8 cellular contexts compared by ENCODE assay signal in the genomic region with DNA sequence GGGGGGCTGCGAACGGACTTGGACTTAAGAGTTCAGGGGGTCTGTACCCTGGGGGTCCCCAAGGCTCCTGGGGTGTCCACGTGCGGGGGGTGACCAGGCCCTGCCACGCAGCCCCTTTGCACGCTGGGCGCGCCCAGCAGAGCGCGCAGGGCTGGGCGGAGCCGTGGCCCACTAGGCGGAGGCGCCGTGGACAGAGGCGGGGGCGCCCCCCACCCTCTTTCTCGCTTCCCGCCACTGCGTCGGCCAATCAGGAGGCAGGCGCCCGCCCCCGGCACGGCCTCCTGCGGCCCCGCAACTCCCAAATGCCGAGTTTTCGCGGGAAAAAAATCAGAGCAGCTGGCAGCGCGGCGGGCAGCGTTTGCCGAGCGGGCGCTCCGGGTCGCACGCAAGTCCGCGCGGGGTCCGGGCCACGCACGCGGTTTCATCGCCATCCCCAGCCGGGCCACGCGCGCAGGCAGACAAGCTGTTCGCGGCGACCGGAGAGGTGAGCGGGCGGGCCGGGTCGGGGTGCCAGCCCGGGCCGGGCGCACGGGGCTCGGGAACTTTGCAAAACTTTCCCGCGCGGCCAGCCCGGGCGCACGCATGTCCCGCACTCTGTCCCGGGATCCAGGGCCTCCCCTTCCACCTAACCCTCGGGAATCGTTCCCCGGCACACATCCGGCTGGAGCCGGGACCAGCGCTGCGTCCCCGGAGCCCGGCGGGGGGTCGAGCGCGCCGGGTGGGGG. TPM values are rescaled to one million over a fixed set of nuclear protein-coding genes. Genes with fewer than 3 reads are reported as not detected.
A peak's percentile ranks its signal among the peaks of the same experiment; 100 is the strongest.
DNase-seq lines count a peak whose midpoint lies in the region; ATAC-seq, FAIRE-seq and TF ChIP-seq lines count a peak whose summit lies in the region.

UHRF1 (plus strand) TSS at position 330 of the 725 bp plus-strand sequence. CDS start 1,385 bp downstream, outside the sequence.

- H2AFZ ChIP-seq in HepG2 (ENCODE audit: low read length): no peak within 1 kb of the TSS

- ATAC-seq in heart right ventricle: peak in 2 of 8 donors; percentile 4 to 37
- no peak for ATAC-seq in left ventricle myocardium superior
- ATAC-seq in HG03460 (IDR thresholded peaks at IDR 0.05; ENCODE audit: unreplicated experiment): peak; percentile 31
- peak; percentile 51 for ATAC-seq in HepG2
- ATAC-seq in GM18520 (IDR thresholded peaks at IDR 0.05; ENCODE audit: unreplicated experiment): no peak

- CTCF ChIA-PET in HepG2 (lab: Yijun Ruan, JAX; ENCODE audit: low intra/inter-chr PET ratio, low total read pairs): no interaction called here

- H3K27ac ChIP-seq in heart right ventricle (peak within 1 kb of the TSS in 1 of 10 donors; percentile 73), HepG2 (ENCODE audit: extremely low read length, insufficient read depth, low read length) (peak within 1 kb of the TSS; percentile 88)

- peaks cover 40% of the 10 kb centered on the region for H3K79me2 ChIP-seq in HepG2 (ENCODE audit: insufficient read depth, low read length)

- H3K36me3 ChIP-seq in heart right ventricle (peaks cover 0 to 7% (median 0%) of the 10 kb centered on the region in 9 donors), HepG2 (replicated peaks in 1 of 2; ENCODE audit: control insufficient read depth in 1 of 2, insufficient read depth in 2 of 2, low read length in 2 of 2) (peaks cover 0 to 16% of the 10 kb centered on the region in 2 experiments; a peak in 3 of 5 replicates)

- no peak for FAIRE-seq in HepG2 (lab: Jason Lieb, UNC)

- POLR2A ChIA-PET in HepG2 (lab: Yijun Ruan, JAX): no interaction called here

- in situ Hi-C loops in astrocyte of the cerebellum (cut with HindIII; ENCODE audit: low sequenced_read_pairs): no loop called here
- in situ Hi-C loops in HepG2 (cut with HindIII; ENCODE audit: extremely low pct_ligation_motif_present, low pct_unique_long_range_greater_than_20kb): no loop called here

- WGBS in heart right ventricle, 2 donors: 2% methylated on average over 80 to 87 of the region's 87 CpGs
- 0% methylated on average over 5 of the region's 87 CpGs for WGBS in HepG2 (ENCODE audit: low lambda C conversion rate)

- peaks cover 4 to 52% (median 25%) of the 10 kb centered on the region in 9 donors for H3K4me1 ChIP-seq in heart right ventricle
- peaks cover 78% of the 10 kb centered on the region for H3K4me1 ChIP-seq in HepG2 (ENCODE audit: insufficient read depth, low read length)

- intact Hi-C loops in heart right ventricle (cut with DNase I) (no loop called here), left ventricle myocardium superior (cut with micrococcal nuclease) (no loop called here), HepG2 (cut with micrococcal nuclease; ENCODE audit: unreplicated experiment) (no loop called here)

- H3K9me3 ChIP-seq in heart right ventricle (no peaks in the 10 kb centered on the region), HepG2 (ENCODE audit: low read length) (no peaks in the 10 kb centered on the region)

- TF ChIP-seq POLR2A in HepG2 (IDR thresholded peaks at IDR 0.05; ENCODE audit: insufficient read depth in 1 of 2, low read depth in 2 of 2, low read length in 2 of 2): peak; percentile 65 to 70

- H3K27me3 ChIP-seq in heart right ventricle (peaks cover 0 to 11% (median 4%) of the 10 kb centered on the region in 7 donors), HepG2 (ENCODE audit: control insufficient read depth in 1 of 2, insufficient read depth in 2 of 2, low read length in 2 of 2) (no peaks in the 10 kb centered on the region)

- H3K4me3 ChIP-seq in heart right ventricle (peak within 1 kb of the TSS; percentile 41 to 93 (median 69)), astrocyte of the cerebellum (ENCODE audit: low read depth, low read length) (peak within 1 kb of the TSS; percentile 56), HepG2 (replicated peaks in 1 of 3; ENCODE audit: insufficient read depth in 1 of 3, low read depth in 2 of 3, low read length in 3 of 3) (peak within 1 kb of the TSS; percentile 70 to 79 (median 79))

- H3K9ac ChIP-seq in HepG2 (ENCODE audit: insufficient read depth, low read depth, low read length): peak within 1 kb of the TSS; percentile 68

- no peak for DNase-seq in heart right ventricle
- no peak for DNase-seq in left ventricle myocardium superior
- peak; percentile 75 for DNase-seq in OCI-M1 (lab: John Stamatoyannopoulos, UW)
- DNase-seq in astrocyte of the cerebellum (ENCODE audit: low read depth): no peak
- peak; percentile 58 for DNase-seq in HepG2 (ENCODE audit: low spot score)
- DNase-seq in stimulated activated CD8-positive, alpha-beta memory T cell treated with anti-CD3 and anti-CD28 coated beads, Interleukin-4, amount 100 ng/mL, for 48 hours: peak; percentile 87

- no TSS peak for BruUV-seq in HepG2 (replicated peaks; lab: Mats Ljungman, UMichigan)

- peak; percentile 34; the same call in 1 of the 2 replicates for TF ChIP-seq RAD21 in HepG2 (CRISPR knock-in tag; IDR thresholded peaks at IDR 0.05)

- TF ChIP-seq EP300 in HepG2 (IDR thresholded peaks at IDR 0.05; ENCODE audit: low read depth in 2 of 2, low read length in 2 of 2) (no peak), HepG2 (CRISPR knock-in tag; IDR thresholded peaks at IDR 0.05; ENCODE audit: borderline replicate concordance) (no peak)

- H4K20me1 ChIP-seq in HepG2 (ENCODE audit: insufficient read depth, low read length): 0 out of 2 replicates have a peak, but pooled peaks cover 2% of the 10 kb centered on the region

- TF ChIP-seq CTCF in heart right ventricle (IDR thresholded peaks at IDR 0.05) (no peak), astrocyte of the cerebellum (IDR thresholded peaks at IDR 0.05; ENCODE audit: low read depth, low read length, missing control alignments) (no peak), HepG2 (CRISPR knock-in tag; IDR thresholded peaks at IDR 0.05) (no peak)

- peak within 1 kb of the TSS; percentile 85 for H3K4me2 ChIP-seq in HepG2 (ENCODE audit: low read depth, low read length)

TF ChIP-seq in HepG2, 621 proteins besides CTCF, POLR2A, EP300 and RAD21 (continues in another document):
- peak; percentile 50 for TF ChIP-seq POLR2AphosphoS5 (IDR thresholded peaks at IDR 0.05; ENCODE audit: low read depth, low read length)
- TF ChIP-seq ZNF331 (CRISPR knock-in tag; IDR thresholded peaks at IDR 0.05): peak; percentile 16; the same call in 1 of the 2 replicates
- TF ChIP-seq BHLHE40 (IDR thresholded peaks at IDR 0.05; ENCODE audit: low read length): no peak
- peak; percentile 4 for TF ChIP-seq CBX1 (IDR thresholded peaks at IDR 0.05; ENCODE audit: low read depth)
- TF ChIP-seq, protein P1, sequence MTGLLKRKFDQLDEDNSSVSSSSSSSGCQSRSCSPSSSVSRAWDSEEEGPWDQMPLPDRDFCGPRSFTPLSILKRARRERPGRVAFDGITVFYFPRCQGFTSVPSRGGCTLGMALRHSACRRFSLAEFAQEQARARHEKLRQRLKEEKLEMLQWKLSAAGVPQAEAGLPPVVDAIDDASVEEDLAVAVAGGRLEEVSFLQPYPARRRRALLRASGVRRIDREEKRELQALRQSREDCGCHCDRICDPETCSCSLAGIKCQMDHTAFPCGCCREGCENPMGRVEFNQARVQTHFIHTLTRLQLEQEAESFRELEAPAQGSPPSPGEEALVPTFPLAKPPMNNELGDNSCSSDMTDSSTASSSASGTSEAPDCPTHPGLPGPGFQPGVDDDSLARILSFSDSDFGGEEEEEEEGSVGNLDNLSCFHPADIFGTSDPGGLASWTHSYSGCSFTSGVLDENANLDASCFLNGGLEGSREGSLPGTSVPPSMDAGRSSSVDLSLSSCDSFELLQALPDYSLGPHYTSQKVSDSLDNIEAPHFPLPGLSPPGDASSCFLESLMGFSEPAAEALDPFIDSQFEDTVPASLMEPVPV (CRISPR knock-in tag; IDR thresholded peaks at IDR 0.05): 0 out of 2 replicates have a peak, but pooled peaks have one; percentile 32
- peak; percentile 74; the same call in 1 of the 2 replicates for TF ChIP-seq NRL (CRISPR knock-in tag; IDR thresholded peaks at IDR 0.05; ENCODE audit: borderline replicate concordance)
- TF ChIP-seq ZNF761 (CRISPR knock-in tag; conservative IDR thresholded peaks at IDR 0.05): 0 out of 2 replicates have a peak, but pooled peaks have one; percentile 61
- peak; percentile 76; the same call in 1 of the 2 replicates for TF ChIP-seq ZFAT (CRISPR knock-in tag; conservative IDR thresholded peaks at IDR 0.05)
- TF ChIP-seq, protein P2, sequence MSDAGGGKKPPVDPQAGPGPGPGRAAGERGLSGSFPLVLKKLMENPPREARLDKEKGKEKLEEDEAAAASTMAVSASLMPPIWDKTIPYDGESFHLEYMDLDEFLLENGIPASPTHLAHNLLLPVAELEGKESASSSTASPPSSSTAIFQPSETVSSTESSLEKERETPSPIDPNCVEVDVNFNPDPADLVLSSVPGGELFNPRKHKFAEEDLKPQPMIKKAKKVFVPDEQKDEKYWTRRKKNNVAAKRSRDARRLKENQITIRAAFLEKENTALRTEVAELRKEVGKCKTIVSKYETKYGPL (CRISPR knock-in tag; IDR thresholded peaks at IDR 0.05): 0 out of 2 replicates have a peak, but pooled peaks have one; percentile 15
- TF ChIP-seq CC2D1A (CRISPR knock-in tag; IDR thresholded peaks at IDR 0.05): no peak

RNA-seq across cellular contexts. Expression of gene UHRF1, which starts in this region (rescaled TPM):
- total RNA-seq in heart right ventricle: 1 to 10 TPM in 5 of 10 donors, under 1 TPM in 5; 0.35 to 6.2 (median 1.1) TPM
- polyA plus RNA-seq in heart right ventricle: under 1 TPM; 0.39 to 0.44 TPM
- 1.5 TPM for total RNA-seq in left ventricle myocardium superior
- 77.7 and 78.4 TPM in 2 replicates for total RNA-seq in HepG2 (2016; rRNA removed; fragmentation: Illumina TruSeq; extraction: Trizol)
- total RNA-seq in HepG2 (2016; cell fraction: cytosol; rRNA removed; fragmentation: Illumina TruSeq; extraction: Trizol; ENCODE audit: low read depth): 3.9 and 6.2 TPM in 2 replicates
- total RNA-seq in HepG2 (2016; cell fraction: insoluble cytoplasmic fraction; rRNA removed; fragmentation: Illumina TruSeq; extraction: Trizol): 67.8 and 81.6 TPM in 2 replicates
- 20.0 and 21.7 TPM in 2 replicates for total RNA-seq in HepG2 (2016; cell fraction: membrane; rRNA removed; fragmentation: Illumina TruSeq; extraction: Trizol)
- 44.9 and 50.5 TPM in 2 replicates for total RNA-seq in HepG2 (2016; cell fraction: nucleus; rRNA removed; fragmentation: Illumina TruSeq; extraction: Trizol)
- polyA plus RNA-seq in HepG2 (2011; rRNA removed): 6.6 and 6.8 TPM in 2 replicates
- polyA plus RNA-seq in HepG2 (2011; cell fraction: cytosol; rRNA removed): 3.1 and 4.8 TPM in 2 replicates
- 10.7 and 15.0 TPM in 2 replicates for polyA plus RNA-seq in HepG2 (2011; cell fraction: nucleus; rRNA removed)
- 6.1 and 15.1 TPM in 2 replicates for polyA plus RNA-seq in HepG2 (2012)
- 2.1 and 2.4 TPM in 2 replicates for polyA plus RNA-seq in HepG2 (2016; cell fraction: cytosol; fragmentation: Illumina TruSeq; extraction: Trizol; ENCODE audit: low read depth)
- 65.4 and 73.6 TPM in 2 replicates for polyA plus RNA-seq in HepG2 (2016; cell fraction: insoluble cytoplasmic fraction; fragmentation: Illumina TruSeq; extraction: Trizol; ENCODE audit: low read depth)
- polyA plus RNA-seq in HepG2 (2016; cell fraction: membrane; fragmentation: Illumina TruSeq; extraction: Trizol; ENCODE audit: low read depth): 7.7 and 8.4 TPM in 2 replicates
- polyA plus RNA-seq in HepG2 (2016; cell fraction: nucleus; fragmentation: Illumina TruSeq; extraction: Trizol; ENCODE audit: insufficient read depth, low read depth): 78.8 and 80.1 TPM in 2 replicates
- 16.7 and 45.7 TPM in 2 replicates for polyA minus RNA-seq in HepG2 (2011; rRNA and poly(A)+ RNA removed; ENCODE audit: low replicate concordance)
- polyA minus RNA-seq in HepG2 (2011; cell fraction: cytosol; rRNA and poly(A)+ RNA removed): 4.4 and 8.6 TPM in 2 replicates
- polyA minus RNA-seq in HepG2 (2011; cell fraction: nucleus; rRNA and poly(A)+ RNA removed): 4.1 and 5.9 TPM in 2 replicates

Comparison
In these comparisons a context has a peak if more than half of its experiments do, and no peak if none do; other contexts are left out.
1. ATAC-seq: peak in HG03460 (single experiment) and HepG2 (single experiment); none in left ventricle myocardium superior (single experiment) and GM18520 (single experiment).
2. DNase-seq: peak in OCI-M1 (single experiment), HepG2 (single experiment) and stimulated activated CD8-positive, alpha-beta memory T cell treated with anti-CD3 and anti-CD28 coated beads, Interleukin-4, amount 100 ng/mL, for 48 hours (single experiment); none in heart right ventricle (0 of 2), left ventricle myocardium superior (single experiment) and astrocyte of the cerebellum (single experiment).
3. Peak in every context shown above with its lines, with median percentiles within 50 percentile points of each other: H3K4me3 ChIP-seq.